Comparison of ENCODE assay signal across 36 cellular contexts in genomic region chr5:17050236-17050635, GRCh38.
"Had no signal": no experiment of that assay in that cellular context is flagged by ENCODE, and none has a peak within 500 bp of the region (broad histone marks: within the 10 kb centered on the region; RNA-seq: fewer than 3 reads in every experiment).

No MANE protein-coding gene starts in this region.

- ATAC-seq: activated CD8-positive, alpha-beta T cell treated with anti-CD3 and anti-CD28 coated beads for 36 hours; activated naive CD4-positive, alpha-beta T cell treated with anti-CD3 and anti-CD28 coated beads, Interleukin-2, amount 50 U/mL, for 72 hours; activated T-cell treated with anti-CD3 and anti-CD28 coated beads, Interleukin-2, amount 50 U/mL, for 4 hours; activated T-cell treated with anti-CD3 and anti-CD28 coated beads, Interleukin-2, amount 50 U/mL, for 72 hours; activated T-helper 17 cell treated with anti-CD3 and anti-CD28 coated beads, Interleukin-2, amount 50 U/mL, for 72 hours; body of pancreas had no signal

- H3K27ac ChIP-seq: adrenal gland, body of pancreas, brain microvascular endothelial cell, breast epithelium, VCaP had no signal

- H3K36me3 ChIP-seq: adrenal gland, brain microvascular endothelial cell, breast epithelium had no signal

- H3K27me3 Mint-ChIP-seq: activated B cell treated with CpG ODN at 0.5 μM for 24 hours; activated CD4-positive, alpha-beta memory T cell treated with anti-CD3 and anti-CD28 coated beads for 36 hours; activated CD4-positive, alpha-beta T cell treated with anti-CD3 and anti-CD28 coated beads, Interleukin-2, amount 10 ng/mL, durations not matched to agents 24 days and 14 days; activated naive CD8-positive, alpha-beta T cell treated with anti-CD3 and anti-CD28 coated beads for 36 hours; activated T-helper 17 cell treated with anti-CD3 and anti-CD28 coated beads, Interleukin-2, amount 50 U/mL, for 72 hours had no signal

- H3K4me3 ChIP-seq: adrenal gland, body of pancreas, breast epithelium had no signal

- H3K36me3 Mint-ChIP-seq: activated CD4-positive, alpha-beta memory T cell treated with anti-CD3 and anti-CD28 coated beads for 36 hours; activated naive CD4-positive, alpha-beta T cell treated with anti-CD3 and anti-CD28 coated beads, Interleukin-2, amount 50 U/mL, for 72 hours; activated naive CD8-positive, alpha-beta T cell treated with anti-CD3 and anti-CD28 coated beads for 36 hours had no signal

- H3K27me3 ChIP-seq: adrenal gland, body of pancreas, brain microvascular endothelial cell, breast epithelium had no signal

- DNase-seq: activated B cell treated with CpG ODN at 0.5 μM for 24 hours; activated CD4-positive, alpha-beta memory T cell treated with anti-CD3 and anti-CD28 coated beads for 36 hours; activated CD4-positive, alpha-beta T cell treated with anti-CD3 and anti-CD28 coated beads for 4 hours; activated CD4-positive, alpha-beta T cell treated with anti-CD3 and anti-CD28 coated beads, Interleukin-2, amount 10 ng/mL, durations not matched to agents 24 days and 14 days; activated CD4-positive, alpha-beta T cell treated with anti-CD3 and anti-CD28 coated beads, Interleukin-2, amount 50 U/mL, for 1 hour; activated CD4-positive, alpha-beta T cell treated with anti-CD3 and anti-CD28 coated beads, Interleukin-2, amount 50 U/mL, for 4 hours; activated CD4-positive, CD25-positive, alpha-beta regulatory T cell treated with anti-CD3 and anti-CD28 coated beads, Interleukin-2, amount 50 U/mL, for 72 hours; activated CD8-positive, alpha-beta memory T cell treated with anti-CD3 and anti-CD28 coated beads, Interleukin-2, amount 50 U/mL, for 4 hours; activated CD8-positive, alpha-beta T cell treated with anti-CD3 and anti-CD28 coated beads for 36 hours; activated effector memory CD4-positive, alpha-beta T cell treated with anti-CD3 and anti-CD28 coated beads, Interleukin-2, amount 50 U/mL, for 16 hours; activated gamma-delta T cell treated with Interleukin-2 at 50 U/mL for 16 hours; activated naive CD4-positive, alpha-beta T cell; activated naive CD4-positive, alpha-beta T cell treated with anti-CD3 and anti-CD28 coated beads for 36 hours; activated naive CD4-positive, alpha-beta T cell treated with anti-CD3 and anti-CD28 coated beads, Interleukin-2, amount 50 U/mL, for 16 hours; activated naive CD8-positive, alpha-beta T cell treated with anti-CD3 and anti-CD28 coated beads for 36 hours; activated T-cell treated with anti-CD3 and anti-CD28 coated beads for 4 hours; activated T-cell treated with anti-CD3 and anti-CD28 coated beads, Interleukin-2, amount 50 U/mL, for 1 hour; activated T-cell treated with anti-CD3 and anti-CD28 coated beads, Interleukin-2, amount 50 U/mL, for 4 hours; activated T-cell treated with anti-CD3 and anti-CD28 coated beads, Interleukin-2, amount 50 U/mL, for 72 hours; adrenal gland; amniotic stem cell; aorta; body of pancreas; brain microvascular endothelial cell; central memory CD4-positive, alpha-beta T cell; SW 1271; T-helper 1 cell; T-helper 2 cell; T-helper 9 cell had no signal

- H3K9me3 ChIP-seq: adrenal gland, body of pancreas, breast epithelium had no signal

- H3K9me3 Mint-ChIP-seq: activated B cell treated with CpG ODN at 0.5 μM for 24 hours; activated CD4-positive, alpha-beta memory T cell treated with anti-CD3 and anti-CD28 coated beads for 36 hours; activated CD4-positive, alpha-beta T cell treated with anti-CD3 and anti-CD28 coated beads, Interleukin-2, amount 10 ng/mL, durations not matched to agents 24 days and 14 days; activated CD8-positive, alpha-beta T cell treated with anti-CD3 and anti-CD28 coated beads for 36 hours; activated naive CD4-positive, alpha-beta T cell treated with anti-CD3 and anti-CD28 coated beads, Interleukin-2, amount 50 U/mL, for 72 hours; activated naive CD8-positive, alpha-beta T cell treated with anti-CD3 and anti-CD28 coated beads for 36 hours; activated T-cell treated with anti-CD3 and anti-CD28 coated beads, Interleukin-2, amount 50 U/mL, for 4 hours; activated T-cell treated with anti-CD3 and anti-CD28 coated beads, Interleukin-2, amount 50 U/mL, for 72 hours; activated T-helper 1 cell treated with anti-CD3 and anti-CD28 coated beads, Interleukin-12 subunit alpha, Interleukin-12 subunit beta, Interleukin-2, Interleukin-4 antibody, amounts not matched to agents 30 ng/mL and 10 ng/mL and 1 ng/mL, durations not matched to agents 14 hours and 24 hours and 36 hours; activated T-helper 17 cell treated with anti-CD3 and anti-CD28 coated beads, Interleukin-2, amount 50 U/mL, for 72 hours; T-helper 1 cell treated with Interleukin-12 subunit alpha and Interleukin-12 subunit beta and Interleukin-4 antibody, amounts not matched to agents 30 μg/mL and 1 μg/mL, for 36 hours; T-helper 2 cell treated with Interferon-gamma antibody and Interleukin-4, amounts not matched to agents 5 μg/mL and 100 μg/mL, for 36 hours had no signal

- H3K4me1 Mint-ChIP-seq: activated B cell treated with CpG ODN at 0.5 μM for 24 hours; activated CD4-positive, alpha-beta T cell treated with anti-CD3 and anti-CD28 coated beads, Interleukin-2, amount 10 ng/mL, durations not matched to agents 24 days and 14 days; activated naive CD8-positive, alpha-beta T cell treated with anti-CD3 and anti-CD28 coated beads for 36 hours; activated T-helper 17 cell treated with anti-CD3 and anti-CD28 coated beads, Interleukin-2, amount 50 U/mL, for 72 hours had no signal

- H3K27ac Mint-ChIP-seq: activated B cell treated with CpG ODN at 0.5 μM for 24 hours; activated CD4-positive, alpha-beta memory T cell treated with anti-CD3 and anti-CD28 coated beads for 36 hours; activated CD4-positive, alpha-beta T cell treated with anti-CD3 and anti-CD28 coated beads, Interleukin-2, amount 10 ng/mL, durations not matched to agents 24 days and 14 days; activated CD8-positive, alpha-beta T cell treated with anti-CD3 and anti-CD28 coated beads for 36 hours; activated naive CD4-positive, alpha-beta T cell treated with anti-CD3 and anti-CD28 coated beads for 36 hours; activated naive CD4-positive, alpha-beta T cell treated with anti-CD3 and anti-CD28 coated beads, Interleukin-2, amount 50 U/mL, for 72 hours; activated naive CD8-positive, alpha-beta T cell treated with anti-CD3 and anti-CD28 coated beads for 36 hours; activated T-cell treated with anti-CD3 and anti-CD28 coated beads, Interleukin-2, amount 50 U/mL, for 72 hours; activated T-helper 1 cell treated with anti-CD3 and anti-CD28 coated beads, Interleukin-12 subunit alpha, Interleukin-12 subunit beta, Interleukin-2, Interleukin-4 antibody, amounts not matched to agents 30 ng/mL and 10 ng/mL and 1 ng/mL, durations not matched to agents 14 hours and 24 hours and 36 hours; activated T-helper 17 cell treated with anti-CD3 and anti-CD28 coated beads, Interleukin-2, amount 50 U/mL, for 72 hours; T-helper 1 cell treated with Interleukin-12 subunit alpha and Interleukin-12 subunit beta and Interleukin-4 antibody, amounts not matched to agents 30 μg/mL and 1 μg/mL, for 36 hours; T-helper 2 cell treated with Interferon-gamma antibody and Interleukin-4, amounts not matched to agents 5 μg/mL and 100 μg/mL, for 36 hours had no signal

- H3K4me1 ChIP-seq: adrenal gland, body of pancreas, breast epithelium had no signal

- H3K4me3 Mint-ChIP-seq: activated B cell treated with CpG ODN at 0.5 μM for 24 hours; activated CD4-positive, alpha-beta memory T cell treated with anti-CD3 and anti-CD28 coated beads for 36 hours; activated CD4-positive, alpha-beta T cell treated with anti-CD3 and anti-CD28 coated beads, Interleukin-2, amount 10 ng/mL, durations not matched to agents 24 days and 14 days; activated CD8-positive, alpha-beta T cell treated with anti-CD3 and anti-CD28 coated beads for 36 hours; activated naive CD4-positive, alpha-beta T cell treated with anti-CD3 and anti-CD28 coated beads for 36 hours; activated naive CD8-positive, alpha-beta T cell treated with anti-CD3 and anti-CD28 coated beads for 36 hours; activated T-cell treated with anti-CD3 and anti-CD28 coated beads, Interleukin-2, amount 50 U/mL, for 4 hours; activated T-cell treated with anti-CD3 and anti-CD28 coated beads, Interleukin-2, amount 50 U/mL, for 72 hours; activated T-helper 1 cell treated with anti-CD3 and anti-CD28 coated beads, Interleukin-12 subunit alpha, Interleukin-12 subunit beta, Interleukin-2, Interleukin-4 antibody, amounts not matched to agents 30 ng/mL and 10 ng/mL and 1 ng/mL, durations not matched to agents 14 hours and 24 hours and 36 hours; activated T-helper 17 cell treated with anti-CD3 and anti-CD28 coated beads, Interleukin-2, amount 50 U/mL, for 72 hours; T-helper 1 cell treated with Interleukin-12 subunit alpha and Interleukin-12 subunit beta and Interleukin-4 antibody, amounts not matched to agents 30 μg/mL and 1 μg/mL, for 36 hours; T-helper 2 cell treated with Interferon-gamma antibody and Interleukin-4, amounts not matched to agents 5 μg/mL and 100 μg/mL, for 36 hours had no signal
